ENCODE assay signal across 17 cellular contexts in genomic region chr20:24002896-24003295, GRCh38. TPM values are rescaled to one million over a fixed set of nuclear protein-coding genes. Genes with fewer than 3 reads are reported as not detected.
DNase-seq lines count a peak whose midpoint lies in the region; FAIRE-seq and TF ChIP-seq lines count a peak whose summit lies in the region.
"Had no signal": no experiment of that assay in that cellular context is flagged by ENCODE, and none has a peak within 500 bp of the region (broad histone marks: within the 10 kb centered on the region; RNA-seq: fewer than 3 reads in every experiment).

No MANE protein-coding gene starts in this region.

- intact Hi-C loops in cardiac septum (cut with DNase I) (no loop called here), lower leg skin (cut with DNase I; ENCODE audit: low total_unique reads) (no loop called here), ovary (cut with DNase I) (no loop called here)

- peak; percentile 27 for DNase-seq in cardiac septum (ENCODE audit: low spot score)
- DNase-seq in right atrium auricular region (ENCODE audit: low spot score): no peak
- DNase-seq in HTR-8/SVneo (ENCODE audit: insufficient read length, low spot score): no peak
- no peak for DNase-seq in mesendoderm
- no peak for DNase-seq in urothelium cell line (ENCODE audit: low spot score)
- no peak for DNase-seq in lower leg skin (ENCODE audit: low spot score in 2 of 2)
- no peak for DNase-seq in ovary
- DNase-seq: 8988T; ACHN; CD4-positive, CD25-positive, alpha-beta regulatory T cell; DMS53; GF-D8; HFFc6 had no signal

- H3K27me3 ChIP-seq in right atrium auricular region (no peaks in the 10 kb centered on the region), mesendoderm (ENCODE audit: insufficient read depth, low read length, poor library complexity) (no peaks in the 10 kb centered on the region), ovary (no peaks in the 10 kb centered on the region)
- H3K27me3 ChIP-seq: BLaER1 treated with 17β-estradiol and CSF1 and Interleukin-3, amounts not matched to agents 10 nM and 100 nM had no signal

- TF ChIP-seq CTCF in right atrium auricular region (IDR thresholded peaks at IDR 0.05) (no peak), lower leg skin (IDR thresholded peaks at IDR 0.05) (peak in 1 of 3 donors; percentile 44), ovary (IDR thresholded peaks at IDR 0.05) (no peak)

- H3K79me2 ChIP-seq in mesendoderm (ENCODE audit: control insufficient read depth, insufficient read depth, low read length): no peaks in the 10 kb centered on the region

- no peak overlapping the region for H3K56ac ChIP-seq in mesendoderm (ENCODE audit: low read length)

- H3K4me1 ChIP-seq in right atrium auricular region (peaks cover 0 to 4% of the 10 kb centered on the region in 2 donors), mesendoderm (ENCODE audit: control insufficient read depth, low read depth, low read length) (peaks cover 6% of the 10 kb centered on the region), ovary (ENCODE audit: insufficient read depth) (no peaks in the 10 kb centered on the region)
- H3K4me1 ChIP-seq: HAP-1 had no signal

- no peaks in the 10 kb centered on the region for H3K36me3 ChIP-seq in right atrium auricular region
- no peaks in the 10 kb centered on the region for H3K36me3 ChIP-seq in mesendoderm (ENCODE audit: control insufficient read depth, insufficient read depth, low read length)
- H3K36me3 ChIP-seq in ovary: no peaks in the 10 kb centered on the region
- H3K36me3 ChIP-seq: BLaER1 treated with 17β-estradiol and CSF1 and Interleukin-3, amounts not matched to agents 10 nM and 100 nM; HAP-1 had no signal

- FAIRE-seq in HTR-8/SVneo (lab: Jason Lieb, UNC) (peak; percentile 97), urothelium cell line (lab: Jason Lieb, UNC) (peak; percentile 99)

- no peak overlapping the region for H4K5ac ChIP-seq in mesendoderm (ENCODE audit: low read length)

- H2BK120ac ChIP-seq in mesendoderm (ENCODE audit: low read depth, low read length): no peak overlapping the region

- no peak overlapping the region for H2BK15ac ChIP-seq in mesendoderm (replicated peaks; ENCODE audit: low read depth)

- H3K23ac ChIP-seq in mesendoderm (ENCODE audit: low read length): no peak overlapping the region

- no peak overlapping the region for H4K8ac ChIP-seq in mesendoderm (ENCODE audit: low read depth, low read length)

- no peak overlapping the region for H3K9ac ChIP-seq in mesendoderm (ENCODE audit: low read length)
- H3K9ac ChIP-seq: BLaER1 treated with 17β-estradiol and CSF1 and Interleukin-3, amounts not matched to agents 10 nM and 100 nM had no signal

- peak overlapping the region; percentile 52 for H2BK5ac ChIP-seq in mesendoderm (ENCODE audit: low read length)

- H3K4ac ChIP-seq in mesendoderm (ENCODE audit: low read depth, low read length): no peak overlapping the region

- H2AK5ac ChIP-seq in mesendoderm (ENCODE audit: low read length): no peak overlapping the region

- H3K27ac ChIP-seq in right atrium auricular region (no peak overlapping the region), mesendoderm (ENCODE audit: low read depth, low read length) (no peak overlapping the region), ovary (no peak overlapping the region)
- H3K27ac ChIP-seq: BLaER1 treated with 17β-estradiol and CSF1 and Interleukin-3, amounts not matched to agents 10 nM and 100 nM had no signal

- TF ChIP-seq EP300 in ovary (IDR thresholded peaks at IDR 0.05): no peak

- H3K9me3 ChIP-seq in right atrium auricular region (no peaks in the 10 kb centered on the region), ovary (no peaks in the 10 kb centered on the region)
- H3K9me3 ChIP-seq: BLaER1 treated with 17β-estradiol and CSF1 and Interleukin-3, amounts not matched to agents 10 nM and 100 nM; HAP-1 had no signal

- no peak overlapping the region for H3K4me2 ChIP-seq in mesendoderm (ENCODE audit: low read length)
- H3K4me2 ChIP-seq: GM23338 had no signal

- H3K4me3 ChIP-seq in right atrium auricular region (no peak overlapping the region), mesendoderm (ENCODE audit: low read length) (no peak overlapping the region), lower leg skin (ENCODE audit: low read depth, poor library complexity, severe bottlenecking) (no peak overlapping the region), ovary (no peak overlapping the region)
- H3K4me3 ChIP-seq: BLaER1 treated with 17β-estradiol and CSF1 and Interleukin-3, amounts not matched to agents 10 nM and 100 nM; GM23338; HAP-1 had no signal

- H3K18ac ChIP-seq in mesendoderm (ENCODE audit: low read length): no peak overlapping the region

- TF ChIP-seq POLR2A in lower leg skin (IDR thresholded peaks at IDR 0.05) (no peak), ovary (IDR thresholded peaks at IDR 0.05) (no peak)

- WGBS in mesendoderm (ENCODE audit: extremely low coverage, insufficient coverage, low lambda C conversion rate): no CpG with 5 or more reads among the region's 13 CpGs
- WGBS in lower leg skin, 2 donors: 93 to 96% methylated on average over 13 of the region's 13 CpGs
- 90 to 95% (median 93%) methylated on average over 13 of the region's 13 CpGs for WGBS in ovary, 3 donors

- H3K79me1 ChIP-seq in mesendoderm (ENCODE audit: low read length): no peaks in the 10 kb centered on the region

RNA-seq across cellular contexts. Expression of gene GGTLC1, which starts 14.3 kb away (rescaled TPM):
- total RNA-seq in cardiac septum (not detected), right atrium auricular region (not detected), lower leg skin (not detected), ovary (not detected)
- polyA plus RNA-seq in mesendoderm (2013, experiment 1 of 2): not detected
- not detected for polyA plus RNA-seq in mesendoderm (2013, experiment 2 of 2)
- polyA plus RNA-seq in ovary: not detected
- total RNA-seq: CD4-positive, CD25-positive, alpha-beta regulatory T cell; GM23338; HFFc6 had no signal
- polyA plus RNA-seq: CD4-positive, CD25-positive, alpha-beta regulatory T cell; GM23338; IgD-negative memory B cell had no signal
